8 cellular contexts compared by ENCODE assay signal in the genomic region with DNA sequence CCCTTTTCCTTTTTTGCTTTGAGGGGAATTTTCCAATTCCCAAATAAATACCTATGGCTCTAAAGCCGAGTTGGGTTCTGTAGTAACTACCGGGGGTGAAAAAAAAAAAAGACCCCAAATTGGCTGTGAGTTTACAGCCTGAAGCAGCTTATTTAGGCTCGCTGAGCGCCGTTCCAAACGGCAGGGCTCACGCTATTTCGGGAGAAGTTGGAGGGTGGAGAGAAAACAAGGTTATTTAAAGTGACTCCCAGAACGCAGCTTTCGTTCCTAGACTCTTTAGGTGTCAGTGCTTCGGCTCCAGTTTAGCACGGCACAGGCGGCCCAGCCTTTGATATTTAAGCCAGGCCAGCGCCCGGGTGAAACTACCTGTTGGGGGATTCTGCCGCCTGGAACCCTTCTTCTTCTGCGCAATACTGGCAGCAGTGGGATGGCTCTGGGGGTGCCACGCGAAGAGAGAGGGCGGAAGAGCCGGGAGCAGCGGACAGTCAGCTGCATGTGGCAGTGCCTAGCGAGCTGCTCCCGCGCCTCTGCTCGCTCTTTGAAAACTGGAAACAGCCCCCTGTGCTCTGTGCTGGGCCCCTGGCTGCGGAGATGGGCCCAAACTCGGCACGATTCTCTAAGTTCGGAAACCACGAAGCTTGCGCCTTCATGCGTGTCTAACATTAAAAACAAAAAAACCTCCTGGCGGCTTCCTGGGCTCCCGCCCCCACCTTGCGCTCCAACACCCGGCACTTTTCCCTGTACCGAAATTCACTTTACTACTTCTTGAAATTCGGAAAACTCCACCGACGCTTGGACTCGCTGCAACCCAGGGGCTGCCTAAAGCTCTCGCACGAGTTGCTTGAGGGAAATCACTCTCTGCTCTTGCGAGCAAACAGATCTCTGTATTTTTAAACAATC. TPM values are rescaled to one million over a fixed set of nuclear protein-coding genes. Genes with fewer than 3 reads are reported as not detected.
DNase-seq lines count a peak whose midpoint lies in the region; ATAC-seq and TF ChIP-seq lines count a peak whose summit lies in the region.

No MANE protein-coding gene starts in this region.

- H3K27ac ChIP-seq in dorsolateral prefrontal cortex (peak overlapping the region in 58 of 59 donors; percentile 5 to 97 (median 88)), stomach smooth muscle (ENCODE audit: low read length) (peak overlapping the region; percentile 73)
- no peak overlapping the region for H3K27ac ChIP-seq in CD8-positive, alpha-beta T cell (ENCODE audit: low read depth, low read length)

- H3K27me3 ChIP-seq in dorsolateral prefrontal cortex = peaks cover 0 to 45% (median 9%) of the 10 kb centered on the region in 45 donors
- H3K27me3 ChIP-seq in stomach smooth muscle (ENCODE audit: control insufficient read depth in 1 of 2, insufficient read depth in 2 of 2, low read length in 2 of 2) = peaks cover 49 to 58% of the 10 kb centered on the region in 2 donors
- no peaks in the 10 kb centered on the region for H3K27me3 ChIP-seq in CD8-positive, alpha-beta T cell (ENCODE audit: insufficient read depth, low read length)

- H3K4me1 ChIP-seq in stomach smooth muscle (ENCODE audit: control insufficient read depth, insufficient read depth, low read length) = peaks cover 50% of the 10 kb centered on the region
- H3K4me1 ChIP-seq in CD8-positive, alpha-beta T cell (ENCODE audit: insufficient read depth, low read length) = no peaks in the 10 kb centered on the region

- intact Hi-C loops in dorsolateral prefrontal cortex (cut with DNase I) = loop anchor here in 1 of 2 donors (5.0 kb wide), 1 partner anchor 906 kb away; no protein-coding TSS in a partner anchor
- intact Hi-C loops in CD8-positive, alpha-beta T cell (cut with DNase I, micrococcal nuclease) = loop anchor here in 1 of 2 experiments (10.0 kb wide), 1 partner anchor 64 kb away; no protein-coding TSS in a partner anchor

- H3K9me3 Mint-ChIP-seq in CD8-positive, alpha-beta T cell = no peaks in the 10 kb centered on the region

- H3K36me3 Mint-ChIP-seq in CD8-positive, alpha-beta T cell = no peaks in the 10 kb centered on the region

- peaks cover 60% of the 10 kb centered on the region for H3K27me3 Mint-ChIP-seq in CD8-positive, alpha-beta T cell (ENCODE audit: low read depth)

- no peaks in the 10 kb centered on the region for H3K9me3 ChIP-seq in stomach smooth muscle (ENCODE audit: control insufficient read depth in 2 of 2, low read length in 2 of 2)
- no peaks in the 10 kb centered on the region for H3K9me3 ChIP-seq in CD8-positive, alpha-beta T cell (ENCODE audit: low read length)

- H3K36me3 ChIP-seq in stomach smooth muscle (ENCODE audit: control insufficient read depth in 2 of 2, insufficient read depth in 2 of 2, low read length in 2 of 2) = no peaks in the 10 kb centered on the region
- H3K36me3 ChIP-seq in CD8-positive, alpha-beta T cell (ENCODE audit: insufficient read depth, low read length) = no peaks in the 10 kb centered on the region

- POLR2A ChIA-PET in CD8-positive, alpha-beta T cell (lab: Charles Lee) = no interaction called here

- ATAC-seq in left lobe of liver = peak; percentile 47
- no peak for ATAC-seq in CD8-positive, alpha-beta T cell

- H3K9ac ChIP-seq in stomach smooth muscle (ENCODE audit: low read length in 2 of 2) = peak overlapping the region; percentile 29 to 52

- DNase-seq in NCI-H446 (lab: John Stamatoyannopoulos, UW) (peak; percentile 100), dorsolateral prefrontal cortex (peak in 3 of 10 donors; percentile 25 to 56 (median 51)), left lobe of liver (ENCODE audit: low spot score) (no peak), RPMI8226 (no peak), SHP77 treated with DMSO at 0.1 percent for 48 hours (lab: John Stamatoyannopoulos, UW) (no peak), kidney glomerular epithelial cell (lab: John Stamatoyannopoulos, UW) (no peak)
- no peak for DNase-seq in CD8-positive, alpha-beta T cell

- peaks cover 8% of the 10 kb centered on the region for H3K4me1 Mint-ChIP-seq in CD8-positive, alpha-beta T cell (ENCODE audit: low read depth)

- H3K4me3 Mint-ChIP-seq in CD8-positive, alpha-beta T cell = no peak overlapping the region

- CTCF ChIA-PET in CD8-positive, alpha-beta T cell (lab: Charles Lee) = no interaction called here

- TF ChIP-seq CTCF in dorsolateral prefrontal cortex (IDR thresholded peaks at IDR 0.05 in 54 of 56, conservative IDR thresholded peaks at IDR 0.05 in 2 of 56; ENCODE audit: low read depth in 1 of 56, partially characterized antibody in 56 of 56) = peak in 6 of 56 donors; percentile 0 to 11 (median 4)
- no peak for TF ChIP-seq CTCF in CD8-positive, alpha-beta T cell (IDR thresholded peaks at IDR 0.05)

- H3K27ac Mint-ChIP-seq in CD8-positive, alpha-beta T cell = no peak overlapping the region

- H3K4me3 ChIP-seq in dorsolateral prefrontal cortex (peak overlapping the region; percentile 37 to 81 (median 61)), stomach smooth muscle (ENCODE audit: low read length in 2 of 2) (peak overlapping the region; percentile 56 to 76)
- H3K4me3 ChIP-seq in CD8-positive, alpha-beta T cell (ENCODE audit: low read depth, low read length) = no peak overlapping the region

RNA-seq across cellular contexts. Expression of gene NFIB, which starts 34.5 kb away (rescaled TPM):
- total RNA-seq in dorsolateral prefrontal cortex (100 to 1,000 TPM in 28 of 120 experiments, 10 to 100 TPM in 92; 57.4 to 185 (median 86.8) TPM), left lobe of liver (38.4 TPM)
- total RNA-seq in CD8-positive, alpha-beta T cell = not detected

Comparison
In these comparisons a context has a peak if more than half of its experiments do, and no peak if none do; other contexts are left out.
1. DNase-seq: peak in NCI-H446 (2 of 2); none in left lobe of liver (single experiment), RPMI8226 (single experiment), SHP77 treated with DMSO at 0.1 percent for 48 hours (single experiment), kidney glomerular epithelial cell (single experiment) and CD8-positive, alpha-beta T cell (0 of 7).
2. RNA of gene NFIB, which starts 34.5 kb away (total RNA-seq): 57.4 to 185 TPM in dorsolateral prefrontal cortex and 38.4 TPM in left lobe of liver (single experiment); not detected in CD8-positive, alpha-beta T cell; every median in the first group is over 10 times any median in the second.